Comparison of ENCODE assay signal across 8 cellular contexts in genomic region chr16:57984443-57985203, GRCh38. TPM values are rescaled to one million over a fixed set of nuclear protein-coding genes. Genes with fewer than 3 reads are reported as not detected.
DNase-seq lines count a peak whose midpoint lies in the region; ATAC-seq and TF ChIP-seq lines count a peak whose summit lies in the region.

No MANE protein-coding gene starts in this region.

- H3K27ac ChIP-seq in A673 (ENCODE audit: low read depth, low read length, poor library complexity, severe bottlenecking), result no peak overlapping the region

- H3K4me1 Mint-ChIP-seq in activated CD8-positive, alpha-beta memory T cell treated with anti-CD3 and anti-CD28 coated beads, Interleukin-2, amount 10 ng/mL, durations not matched to agents 7 days and 5 days, result peaks cover 12% of the 10 kb centered on the region
- H3K4me1 Mint-ChIP-seq in mesothelial cell of epicardium, result peaks cover 10% of the 10 kb centered on the region

- intact Hi-C loops in A673 (cut with micrococcal nuclease; ENCODE audit: unreplicated experiment), result no loop called here

- CTCF ChIA-PET in A673 (lab: Charles Lee), result no interaction called here
- CTCF ChIA-PET in activated CD8-positive, alpha-beta memory T cell treated with anti-CD3 and anti-CD28 coated beads, Interleukin-2, amount 10 ng/mL, durations not matched to agents 7 days and 5 days (lab: Charles Lee), result interaction anchor here (0.6 to 6.4 kb wide), 3 partner anchors 16 to 148 kb away, joined by 3 to 34 read pairs (median 3); partner anchors contain the start of genes USB1 and ZNF319

- H3K9me3 Mint-ChIP-seq in activated CD8-positive, alpha-beta memory T cell treated with anti-CD3 and anti-CD28 coated beads, Interleukin-2, amount 10 ng/mL, durations not matched to agents 7 days and 5 days (ENCODE audit: low read depth), result no peaks in the 10 kb centered on the region
- H3K9me3 Mint-ChIP-seq in mesothelial cell of epicardium, result no peaks in the 10 kb centered on the region

- peaks cover 13% of the 10 kb centered on the region for H3K27me3 Mint-ChIP-seq in activated CD8-positive, alpha-beta memory T cell treated with anti-CD3 and anti-CD28 coated beads, Interleukin-2, amount 10 ng/mL, durations not matched to agents 7 days and 5 days
- peaks cover 38% of the 10 kb centered on the region for H3K27me3 Mint-ChIP-seq in mesothelial cell of epicardium (ENCODE audit: low read depth)

- H3K4me3 ChIP-seq in A673 (ENCODE audit: low read depth, low read length, poor library complexity, severe bottlenecking) (peak overlapping the region; percentile 64), MG63 (peak overlapping the region; percentile 32)

- H3K36me3 ChIP-seq in A673 (ENCODE audit: insufficient read depth, low read length, poor library complexity, severe bottlenecking) (no peaks in the 10 kb centered on the region), MG63 (no peaks in the 10 kb centered on the region)

- peak; percentile 97 for DNase-seq in A673 (ENCODE audit: low spot score)
- DNase-seq in MG63, result peak; percentile 87
- peak; percentile 96 for DNase-seq in activated CD8-positive, alpha-beta memory T cell treated with anti-CD3 and anti-CD28 coated beads, Interleukin-2, amount 10 ng/mL, durations not matched to agents 7 days and 5 days
- DNase-seq in epidermal melanocyte (ENCODE audit: insufficient read length, low spot score), result peak; percentile 69
- peak; percentile 90 to 91 for DNase-seq in mesothelial cell of epicardium (ENCODE audit: low spot score in 2 of 2, unreplicated experiment in 2 of 2)
- DNase-seq in stimulated activated CD8-positive, alpha-beta memory T cell treated with anti-CD3 and anti-CD28 coated beads, Interleukin-15, amount 100 ng/mL, for 48 hours (ENCODE audit: low read depth in 2 of 2), result peak; percentile 83 to 90
- DNase-seq in KG1 (lab: John Stamatoyannopoulos, UW), result no peak

- H3K36me3 Mint-ChIP-seq in activated CD8-positive, alpha-beta memory T cell treated with anti-CD3 and anti-CD28 coated beads, Interleukin-2, amount 10 ng/mL, durations not matched to agents 7 days and 5 days, result no peaks in the 10 kb centered on the region
- H3K36me3 Mint-ChIP-seq in mesothelial cell of epicardium, result no peaks in the 10 kb centered on the region

- TF ChIP-seq CTCF in A673 (conservative IDR thresholded peaks at IDR 0.05; ENCODE audit: low read depth, low read length), result no peak
- TF ChIP-seq CTCF in mesothelial cell of epicardium (IDR thresholded peaks at IDR 0.05; ENCODE audit: unreplicated experiment), result no peak

- ATAC-seq in GM19452 (IDR thresholded peaks at IDR 0.05; ENCODE audit: unreplicated experiment), result peak; percentile 57
- peak; percentile 98 for ATAC-seq in activated CD8-positive, alpha-beta memory T cell treated with anti-CD3 and anti-CD28 coated beads, Interleukin-2, amount 10 ng/mL, durations not matched to agents 7 days and 5 days

- H3K27me3 ChIP-seq in A673 (replicated peaks; ENCODE audit: insufficient read depth, low read depth, low read length, poor library complexity) (no peaks in the 10 kb centered on the region), MG63 (peaks cover 7% of the 10 kb centered on the region)

- POLR2A ChIA-PET in A673 (lab: Charles Lee; ENCODE audit: low non-redundant PET), result no interaction called here

- peak overlapping the region; percentile 73 for H3K27ac Mint-ChIP-seq in activated CD8-positive, alpha-beta memory T cell treated with anti-CD3 and anti-CD28 coated beads, Interleukin-2, amount 10 ng/mL, durations not matched to agents 7 days and 5 days
- H3K27ac Mint-ChIP-seq in mesothelial cell of epicardium, result no peak overlapping the region

- H3K4me1 ChIP-seq in A673 (ENCODE audit: insufficient read depth, low read length, poor library complexity, severe bottlenecking), result peaks cover 3% of the 10 kb centered on the region

- H3K9me3 ChIP-seq in A673 (ENCODE audit: low read depth, low read length, poor library complexity, severe bottlenecking), result no peaks in the 10 kb centered on the region
- H3K9me3 ChIP-seq in MG63, result no peaks in the 10 kb centered on the region

- BruUV-seq in A673 (replicated peaks; lab: Mats Ljungman, UMichigan), result no TSS peak

- peak overlapping the region; percentile 81 for H3K4me3 Mint-ChIP-seq in activated CD8-positive, alpha-beta memory T cell treated with anti-CD3 and anti-CD28 coated beads, Interleukin-2, amount 10 ng/mL, durations not matched to agents 7 days and 5 days
- peak overlapping the region; percentile 82 for H3K4me3 Mint-ChIP-seq in mesothelial cell of epicardium

RNA-seq across cellular contexts. Expression of gene CNGB1, which starts 13.7 kb away (rescaled TPM):
- total RNA-seq in A673 (2021) (not detected in 2 replicates), mesothelial cell of epicardium (0.07 to 0.27 TPM (median 0.14 TPM) in 3 replicates)
- not detected in 2 replicates for total RNA-seq in MG63 (2014; rRNA removed; shearing (Covaris generic); ENCODE audit: low replicate concordance)
- total RNA-seq in activated CD8-positive, alpha-beta memory T cell treated with anti-CD3 and anti-CD28 coated beads, Interleukin-2, amount 10 ng/mL, durations not matched to agents 7 days and 5 days, result not detected

RNA-seq across cellular contexts. Expression of gene ZNF319, which starts 15.8 kb away (rescaled TPM):
- total RNA-seq in A673 (2021), result 11.7 and 12.9 TPM in 2 replicates
- 9.3 and 15.5 TPM in 2 replicates for total RNA-seq in MG63 (2014; rRNA removed; shearing (Covaris generic); ENCODE audit: low replicate concordance)
- 10 to 100 TPM; 14.6 to 16.8 TPM for total RNA-seq in activated CD8-positive, alpha-beta memory T cell treated with anti-CD3 and anti-CD28 coated beads, Interleukin-2, amount 10 ng/mL, durations not matched to agents 7 days and 5 days
- 13.5 to 16.5 TPM (median 15.0 TPM) in 3 replicates for total RNA-seq in mesothelial cell of epicardium

RNA-seq across cellular contexts. Expression of gene USB1, which starts 16.6 kb away (rescaled TPM):
- total RNA-seq in A673 (2021), result 99.5 and 106 TPM in 2 replicates
- total RNA-seq in MG63 (2014; rRNA removed; shearing (Covaris generic); ENCODE audit: low replicate concordance), result 17.9 and 23.9 TPM in 2 replicates
- 10 to 100 TPM; 62.2 to 68.0 TPM for total RNA-seq in activated CD8-positive, alpha-beta memory T cell treated with anti-CD3 and anti-CD28 coated beads, Interleukin-2, amount 10 ng/mL, durations not matched to agents 7 days and 5 days
- total RNA-seq in mesothelial cell of epicardium, result 34.5 to 38.3 TPM (median 36.3 TPM) in 3 replicates

RNA-seq across cellular contexts. Expression of gene MMP15, which starts 40.9 kb away (rescaled TPM):
- 4.5 and 7.0 TPM in 2 replicates for total RNA-seq in A673 (2021)
- 9.9 and 14.5 TPM in 2 replicates for total RNA-seq in MG63 (2014; rRNA removed; shearing (Covaris generic); ENCODE audit: low replicate concordance)
- total RNA-seq in activated CD8-positive, alpha-beta memory T cell treated with anti-CD3 and anti-CD28 coated beads, Interleukin-2, amount 10 ng/mL, durations not matched to agents 7 days and 5 days, result 1 to 10 TPM in 1 of 2 experiments, under 1 TPM in 1; 0.75 to 1.1 TPM
- total RNA-seq in mesothelial cell of epicardium, result 16.2 to 17.8 TPM (median 16.3 TPM) in 3 replicates
